ENCODE assay signal across 24 cellular contexts in genomic region chr1:145545055-145545454, GRCh38.
"Had no signal": no experiment of that assay in that cellular context is flagged by ENCODE, and none has a peak within 500 bp of the region (broad histone marks: within the 10 kb centered on the region; RNA-seq: fewer than 3 reads in every experiment).

No MANE protein-coding gene starts in this region.

- H3K27me3 ChIP-seq: breast epithelium, esophagus muscularis mucosa, pancreas, right atrium auricular region had no signal

- H3K9me3 ChIP-seq: breast epithelium, esophagus muscularis mucosa, neutrophil, pancreas, prostate gland, right atrium auricular region, spleen, tibial nerve had no signal

- H3K36me3 ChIP-seq: breast epithelium, esophagus muscularis mucosa, neutrophil, pancreas, prostate gland, right atrium auricular region, spleen, tibial nerve had no signal

- H3K4me1 ChIP-seq: breast epithelium, esophagus muscularis mucosa, pancreas, prostate gland, right atrium auricular region, spleen, tibial nerve had no signal

- H3K4me3 ChIP-seq: breast epithelium, esophagus muscularis mucosa, pancreas, prostate gland, right atrium auricular region, spleen, tibial nerve had no signal

- H3K27ac ChIP-seq: breast epithelium, esophagus muscularis mucosa, neutrophil, pancreas, prostate gland, right atrium auricular region, spleen, tibial nerve, VCaP had no signal

- DNase-seq: activated CD4-positive, alpha-beta T cell treated with anti-CD3 and anti-CD28 coated beads for 4 hours; activated CD4-positive, alpha-beta T cell treated with anti-CD3 and anti-CD28 coated beads, Interleukin-2, amount 50 U/mL, for 4 hours; activated CD8-positive, alpha-beta memory T cell treated with anti-CD3 and anti-CD28 coated beads, Interleukin-2, amount 50 U/mL, for 48 hours; activated gamma-delta T cell treated with Interleukin-2 at 50 U/mL for 16 hours; activated naive CD4-positive, alpha-beta T cell treated with anti-CD3 and anti-CD28 coated beads, Interleukin-2, amount 50 U/mL, for 16 hours; activated T-cell treated with anti-CD3 and anti-CD28 coated beads, Interleukin-2, amount 50 U/mL, for 24 hours; amygdala; central memory CD4-positive, alpha-beta T cell; effector CD4-positive, alpha-beta T cell; foreskin melanocyte; left ventricle myocardium superior; naive B cell; nephron progenitor cell; pancreas; spleen; stimulated activated naive CD4-positive, alpha-beta T cell; T-helper 9 cell had no signal
